8 cellular contexts compared by ENCODE assay signal in genomic region chr1:222713091-222714012, GRCh38. TPM values are rescaled to one million over a fixed set of nuclear protein-coding genes. Genes with fewer than 3 reads are reported as not detected.
DNase-seq lines count a peak whose midpoint lies in the region; ATAC-seq and TF ChIP-seq lines count a peak whose summit lies in the region.

No MANE protein-coding gene starts in this region.

- H3K27me3 ChIP-seq in psoas muscle (ENCODE audit: insufficient read depth in 3 of 3, low read length in 2 of 3) (no peaks in the 10 kb centered on the region), uterus (no peaks in the 10 kb centered on the region)

- H3K4me3 ChIP-seq in psoas muscle: peak overlapping the region; percentile 88
- H3K4me3 ChIP-seq in uterus: peak overlapping the region; percentile 73 to 91

- peak overlapping the region; percentile 99 for H3K27ac ChIP-seq in angular gyrus (ENCODE audit: low read depth, low read length)
- H3K27ac ChIP-seq in psoas muscle: peak overlapping the region; percentile 99
- peak overlapping the region; percentile 94 to 99 for H3K27ac ChIP-seq in uterus

- no peak for TF ChIP-seq CTCF in psoas muscle (IDR thresholded peaks at IDR 0.05)
- no peak for TF ChIP-seq CTCF in uterus (IDR thresholded peaks at IDR 0.05)

- H3K4me3 Mint-ChIP-seq in T-helper 17 cell: peak overlapping the region; percentile 100

- peak in 1 of 2 donors; percentile 42 for TF ChIP-seq POLR2A in uterus (IDR thresholded peaks at IDR 0.05)

- H3K9me3 ChIP-seq in T-helper 17 cell (ENCODE audit: control insufficient read depth, low read length, poor library complexity, severe bottlenecking): no peaks in the 10 kb centered on the region
- no peaks in the 10 kb centered on the region for H3K9me3 ChIP-seq in psoas muscle
- H3K9me3 ChIP-seq in uterus: no peaks in the 10 kb centered on the region

- peaks cover 37% of the 10 kb centered on the region for H3K4me1 Mint-ChIP-seq in T-helper 17 cell

- H3K4me1 ChIP-seq in psoas muscle (peaks cover 21% of the 10 kb centered on the region), uterus (peaks cover 6 to 7% of the 10 kb centered on the region in 2 donors)

- intact Hi-C loops in left ventricle myocardium superior (cut with micrococcal nuclease): no loop called here
- intact Hi-C loops in psoas muscle (cut with DNase I): loop anchor here (5.0 to 10.0 kb wide), 2 partner anchors 66 to 249 kb away; no protein-coding TSS in a partner anchor
- intact Hi-C loops in uterus (cut with DNase I; ENCODE audit: low total_unique reads): no loop called here

- ATAC-seq in GM18498 (IDR thresholded peaks at IDR 0.05; ENCODE audit: unreplicated experiment) (peak; percentile 71), HG02938 (IDR thresholded peaks at IDR 0.05; ENCODE audit: unreplicated experiment) (peak; percentile 50), T-helper 17 cell (peak; percentile 74), left ventricle myocardium superior (peak; percentile 88), psoas muscle (peak; percentile 86 to 88 (median 88))

- WGBS in psoas muscle, 3 donors: 0 to 1% (median 0%) methylated on average over 39 of the region's 39 CpGs

- DNase-seq in NCI-H1694 treated with DMSO at 0.1 percent for 48 hours (lab: John Stamatoyannopoulos, UW): peak; percentile 92
- peak; percentile 79 to 88 (median 85) for DNase-seq in T-helper 17 cell
- peak; percentile 95 for DNase-seq in left ventricle myocardium superior
- DNase-seq in psoas muscle: peak; percentile 93 to 96
- DNase-seq in uterus: peak; percentile 90 to 92

- H3K27ac Mint-ChIP-seq in T-helper 17 cell: peak overlapping the region; percentile 100

- H3K27me3 Mint-ChIP-seq in T-helper 17 cell: no peaks in the 10 kb centered on the region

- H3K36me3 Mint-ChIP-seq in T-helper 17 cell (ENCODE audit: low read depth): peaks cover 5% of the 10 kb centered on the region

- peaks cover 0 to 34% of the 10 kb centered on the region in 2 donors for H3K36me3 ChIP-seq in psoas muscle (ENCODE audit: insufficient read depth in 1 of 2, low read depth in 1 of 2)
- no peaks in the 10 kb centered on the region for H3K36me3 ChIP-seq in uterus

RNA-seq across cellular contexts. Expression of gene BROX, which starts 1.0 kb away (rescaled TPM):
- total RNA-seq in T-helper 17 cell (10 to 100 TPM; 46.8 to 54.0 TPM), left ventricle myocardium superior (25.4 TPM), psoas muscle (10 to 100 TPM; 26.2 to 37.2 (median 30.8) TPM), uterus (10 to 100 TPM; 12.1 to 74.7 (median 32.2) TPM)
- 10 to 100 TPM; 10.1 to 29.5 (median 14.0) TPM for polyA plus RNA-seq in psoas muscle

RNA-seq across cellular contexts. Expression of gene AIDA, which starts 1.1 kb away (rescaled TPM):
- total RNA-seq in T-helper 17 cell (10 to 100 TPM; 43.8 to 48.0 TPM), left ventricle myocardium superior (52.7 TPM), psoas muscle (10 to 100 TPM; 36.8 to 40.3 (median 38.8) TPM), uterus (10 to 100 TPM; 20.2 to 94.1 (median 74.0) TPM)
- 10 to 100 TPM; 17.8 to 57.9 (median 23.9) TPM for polyA plus RNA-seq in psoas muscle

RNA-seq across cellular contexts. Expression of gene FAM177B, which starts 23.6 kb away (rescaled TPM):
- total RNA-seq in T-helper 17 cell (under 1 TPM in 1 of 2 donors, not detected in 1; 0.50 TPM), left ventricle myocardium superior (not detected), psoas muscle (not detected), uterus (under 1 TPM in 1 of 4 donors, not detected in 3; 0.40 TPM)
- under 1 TPM in 1 of 3 donors, not detected in 2; 0.08 TPM for polyA plus RNA-seq in psoas muscle

Comparison
In these comparisons a context has a peak if more than half of its experiments do, and no peak if none do; other contexts are left out.
1. Peak in every context shown above with its lines: DNase-seq, ATAC-seq, H3K4me3 ChIP-seq and H3K27ac ChIP-seq.
2. intact Hi-C loops: an anchor here in psoas muscle (5.0 to 10.0 kb wide); none called in left ventricle myocardium superior and uterus.